8 cellular contexts compared by ENCODE assay signal in genomic region chr7:30322656-30323355, GRCh38. TPM values are rescaled to one million over a fixed set of nuclear protein-coding genes. Genes with fewer than 3 reads are reported as not detected.
A peak's percentile ranks its signal among the peaks of the same experiment; 100 is the strongest.
DNase-seq lines count a peak whose midpoint lies in the region; ATAC-seq and TF ChIP-seq lines count a peak whose summit lies in the region.

No MANE protein-coding gene starts in this region.

- H3K4me3 Mint-ChIP-seq in T-cell (peak overlapping the region; percentile 80 to 82 (median 81)), endothelial cell (ENCODE audit: unreplicated experiment) (no peak overlapping the region)
- peak overlapping the region; percentile 90 for H3K4me3 Mint-ChIP-seq in natural killer cell treated with Interleukin-12 subunit alpha and Interleukin-12 subunit beta and Interleukin-15 and Interleukin-18, amount 100 ng/mL, for 72 hours

- ATAC-seq in HG02943 (IDR thresholded peaks at IDR 0.05; ENCODE audit: low read depth, unreplicated experiment) (peak; percentile 60), T-cell (replicated peaks in 1 of 4) (peak; percentile 46 to 60 (median 55))
- peak; percentile 70 to 78 for ATAC-seq in natural killer cell treated with Interleukin-12 subunit alpha and Interleukin-12 subunit beta and Interleukin-15 and Interleukin-18, amount 100 ng/mL, for 72 hours

- no peak for TF ChIP-seq CTCF in endothelial cell (IDR thresholded peaks at IDR 0.05; ENCODE audit: unreplicated experiment)

- POLR2A ChIA-PET in T-cell (lab: Charles Lee): interaction anchor here (0.6 to 1.8 kb wide), 11 partner anchors 8 to 415 kb away, joined by 3 to 13 read pairs (median 6); partner anchors contain the start of genes MTURN (in 1 of the 2) and ZNRF2 (in 1 of the 2)

- H3K36me3 Mint-ChIP-seq in T-cell (peaks cover 26% of the 10 kb centered on the region), endothelial cell (ENCODE audit: low read depth, unreplicated experiment) (no peaks in the 10 kb centered on the region)
- H3K36me3 Mint-ChIP-seq in natural killer cell treated with Interleukin-12 subunit alpha and Interleukin-12 subunit beta and Interleukin-15 and Interleukin-18, amount 100 ng/mL, for 72 hours: peaks cover 14% of the 10 kb centered on the region

- CTCF ChIA-PET in T-cell (lab: Charles Lee): interaction anchor here (0.7 to 2.2 kb wide), 8 partner anchors 8 to 1118 kb away, joined by 3 to 11 read pairs (median 6); no protein-coding TSS in a partner anchor

- no peaks in the 10 kb centered on the region for H3K27me3 Mint-ChIP-seq in T-cell
- no peaks in the 10 kb centered on the region for H3K27me3 Mint-ChIP-seq in natural killer cell treated with Interleukin-12 subunit alpha and Interleukin-12 subunit beta and Interleukin-15 and Interleukin-18, amount 100 ng/mL, for 72 hours
- no peaks in the 10 kb centered on the region for H3K27me3 Mint-ChIP-seq in endothelial cell (ENCODE audit: unreplicated experiment)

- peak overlapping the region; percentile 96 to 97 for H3K27ac Mint-ChIP-seq in T-cell
- peak overlapping the region; percentile 88 to 98 for H3K27ac Mint-ChIP-seq in natural killer cell treated with Interleukin-12 subunit alpha and Interleukin-12 subunit beta and Interleukin-15 and Interleukin-18, amount 100 ng/mL, for 72 hours
- no peak overlapping the region for H3K27ac Mint-ChIP-seq in endothelial cell (ENCODE audit: unreplicated experiment)

- no peaks in the 10 kb centered on the region for H3K9me3 Mint-ChIP-seq in T-cell
- H3K9me3 Mint-ChIP-seq in natural killer cell treated with Interleukin-12 subunit alpha and Interleukin-12 subunit beta and Interleukin-15 and Interleukin-18, amount 100 ng/mL, for 72 hours: no peaks in the 10 kb centered on the region
- no peaks in the 10 kb centered on the region for H3K9me3 Mint-ChIP-seq in endothelial cell (ENCODE audit: unreplicated experiment)

- peaks cover 75 to 83% (median 78%) of the 10 kb centered on the region in 3 donors for H3K4me1 Mint-ChIP-seq in T-cell
- peaks cover 43 to 55% of the 10 kb centered on the region in 2 donors for H3K4me1 Mint-ChIP-seq in natural killer cell treated with Interleukin-12 subunit alpha and Interleukin-12 subunit beta and Interleukin-15 and Interleukin-18, amount 100 ng/mL, for 72 hours (ENCODE audit: low read depth in 2 of 2)
- H3K4me1 Mint-ChIP-seq in endothelial cell (ENCODE audit: unreplicated experiment): peaks cover 6% of the 10 kb centered on the region

- DNase-seq in DMS 273 (lab: John Stamatoyannopoulos, UW; ENCODE audit: unreplicated experiment) (peak; percentile 61), DMS 273 treated with DMSO at 0.1 percent for 48 hours (lab: John Stamatoyannopoulos, UW) (no peak), T-cell (no peak), endothelial cell (ENCODE audit: low spot score) (no peak), medulla oblongata (ENCODE audit: extremely low spot score) (no peak), GM19240 (ENCODE audit: insufficient read length, low spot score) (no peak)
- DNase-seq in natural killer cell treated with Interleukin-12 subunit alpha and Interleukin-12 subunit beta and Interleukin-15 and Interleukin-18, amount 100 ng/mL, for 72 hours (ENCODE audit: low spot score): no peak

RNA-seq across cellular contexts. Expression of gene ZNRF2, which starts 38.4 kb away (rescaled TPM):
- total RNA-seq in T-cell: 10 to 100 TPM; 22.4 to 38.4 (median 30.8) TPM
- 10 to 100 TPM; 10.4 to 12.3 TPM for total RNA-seq in natural killer cell treated with Interleukin-12 subunit alpha and Interleukin-12 subunit beta and Interleukin-15 and Interleukin-18, amount 100 ng/mL, for 72 hours
- total RNA-seq in endothelial cell (ENCODE audit: unreplicated experiment): 9.5 TPM
